Comparison of ENCODE assay signal across 1 cellular context in the genomic region with DNA sequence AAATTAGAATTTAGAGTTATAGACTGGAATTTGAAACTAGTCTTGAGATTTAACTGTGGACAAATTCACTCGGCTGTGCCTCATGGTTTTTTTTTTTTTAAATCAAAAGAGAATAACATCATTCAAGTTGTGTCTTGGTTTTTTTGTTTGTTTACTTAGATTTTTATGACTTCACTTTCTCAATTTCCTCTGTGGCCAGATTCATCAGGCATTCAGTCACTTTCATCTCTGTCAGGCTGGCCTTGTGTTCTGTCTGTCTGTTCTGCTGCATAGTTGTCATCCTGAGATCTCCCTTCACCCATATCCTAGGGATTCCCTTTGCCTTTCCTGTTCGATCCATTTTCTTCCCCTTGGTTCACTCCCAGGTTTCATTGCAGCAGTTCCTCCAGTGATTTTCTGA.
A peak's percentile ranks its signal among the peaks of the same experiment; 100 is the strongest.
TF ChIP-seq lines count a peak whose summit lies in the region.

No MANE protein-coding gene starts in this region.

TF ChIP-seq in GM12878, 131 proteins besides CTCF, POLR2A, EP300 and RAD21:
- TF ChIP-seq ZNF384 (IDR thresholded peaks at IDR 0.05; ENCODE audit: borderline replicate concordance, low read depth, low read length) (0 out of 2 replicates have a peak, but pooled peaks have one; percentile 17), NFIC (IDR thresholded peaks at IDR 0.05; ENCODE audit: low read depth, low read length) (peak; percentile 31; the same call in 1 of the 2 replicates), TCF7 (IDR thresholded peaks at IDR 0.05; ENCODE audit: borderline replicate concordance) (no peak), IKZF2 (IDR thresholded peaks at IDR 0.05) (peak; percentile 28 to 33; a peak in 1 of 4 replicates), CEBPB (IDR thresholded peaks at IDR 0.05; ENCODE audit: borderline replicate concordance in 1 of 2, low read depth in 2 of 2, low read length in 2 of 2) (no peak), JUNB (IDR thresholded peaks at IDR 0.05) (0 out of 2 replicates have a peak, but pooled peaks have one; percentile 18), LARP7 (IDR thresholded peaks at IDR 0.05) (no peak), RUNX3 (IDR thresholded peaks at IDR 0.05; ENCODE audit: low read length) (peak; percentile 56; the same call in 1 of the 2 replicates), SMAD1 (IDR thresholded peaks at IDR 0.05; ENCODE audit: low read depth, partially characterized antibody) (no peak), MTA3 (IDR thresholded peaks at IDR 0.05; ENCODE audit: borderline replicate concordance, low read length) (no peak), MEF2B (IDR thresholded peaks at IDR 0.05; ENCODE audit: partially characterized antibody, poor library complexity, severe bottlenecking) (no peak), ATF7 (IDR thresholded peaks at IDR 0.05; ENCODE audit: low read depth) (peak; percentile 70)
- TF ChIP-seq, protein P1, sequence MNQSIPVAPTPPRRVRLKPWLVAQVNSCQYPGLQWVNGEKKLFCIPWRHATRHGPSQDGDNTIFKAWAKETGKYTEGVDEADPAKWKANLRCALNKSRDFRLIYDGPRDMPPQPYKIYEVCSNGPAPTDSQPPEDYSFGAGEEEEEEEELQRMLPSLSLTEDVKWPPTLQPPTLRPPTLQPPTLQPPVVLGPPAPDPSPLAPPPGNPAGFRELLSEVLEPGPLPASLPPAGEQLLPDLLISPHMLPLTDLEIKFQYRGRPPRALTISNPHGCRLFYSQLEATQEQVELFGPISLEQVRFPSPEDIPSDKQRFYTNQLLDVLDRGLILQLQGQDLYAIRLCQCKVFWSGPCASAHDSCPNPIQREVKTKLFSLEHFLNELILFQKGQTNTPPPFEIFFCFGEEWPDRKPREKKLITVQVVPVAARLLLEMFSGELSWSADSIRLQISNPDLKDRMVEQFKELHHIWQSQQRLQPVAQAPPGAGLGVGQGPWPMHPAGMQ (IDR thresholded peaks at IDR 0.05; ENCODE audit: borderline replicate concordance): no peak
- TF ChIP-seq, protein P2, sequence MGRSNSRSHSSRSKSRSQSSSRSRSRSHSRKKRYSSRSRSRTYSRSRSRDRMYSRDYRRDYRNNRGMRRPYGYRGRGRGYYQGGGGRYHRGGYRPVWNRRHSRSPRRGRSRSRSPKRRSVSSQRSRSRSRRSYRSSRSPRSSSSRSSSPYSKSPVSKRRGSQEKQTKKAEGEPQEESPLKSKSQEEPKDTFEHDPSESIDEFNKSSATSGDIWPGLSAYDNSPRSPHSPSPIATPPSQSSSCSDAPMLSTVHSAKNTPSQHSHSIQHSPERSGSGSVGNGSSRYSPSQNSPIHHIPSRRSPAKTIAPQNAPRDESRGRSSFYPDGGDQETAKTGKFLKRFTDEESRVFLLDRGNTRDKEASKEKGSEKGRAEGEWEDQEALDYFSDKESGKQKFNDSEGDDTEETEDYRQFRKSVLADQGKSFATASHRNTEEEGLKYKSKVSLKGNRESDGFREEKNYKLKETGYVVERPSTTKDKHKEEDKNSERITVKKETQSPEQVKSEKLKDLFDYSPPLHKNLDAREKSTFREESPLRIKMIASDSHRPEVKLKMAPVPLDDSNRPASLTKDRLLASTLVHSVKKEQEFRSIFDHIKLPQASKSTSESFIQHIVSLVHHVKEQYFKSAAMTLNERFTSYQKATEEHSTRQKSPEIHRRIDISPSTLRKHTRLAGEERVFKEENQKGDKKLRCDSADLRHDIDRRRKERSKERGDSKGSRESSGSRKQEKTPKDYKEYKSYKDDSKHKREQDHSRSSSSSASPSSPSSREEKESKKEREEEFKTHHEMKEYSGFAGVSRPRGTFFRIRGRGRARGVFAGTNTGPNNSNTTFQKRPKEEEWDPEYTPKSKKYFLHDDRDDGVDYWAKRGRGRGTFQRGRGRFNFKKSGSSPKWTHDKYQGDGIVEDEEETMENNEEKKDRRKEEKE (IDR thresholded peaks at IDR 0.05): no peak
- TF ChIP-seq, protein P3, sequence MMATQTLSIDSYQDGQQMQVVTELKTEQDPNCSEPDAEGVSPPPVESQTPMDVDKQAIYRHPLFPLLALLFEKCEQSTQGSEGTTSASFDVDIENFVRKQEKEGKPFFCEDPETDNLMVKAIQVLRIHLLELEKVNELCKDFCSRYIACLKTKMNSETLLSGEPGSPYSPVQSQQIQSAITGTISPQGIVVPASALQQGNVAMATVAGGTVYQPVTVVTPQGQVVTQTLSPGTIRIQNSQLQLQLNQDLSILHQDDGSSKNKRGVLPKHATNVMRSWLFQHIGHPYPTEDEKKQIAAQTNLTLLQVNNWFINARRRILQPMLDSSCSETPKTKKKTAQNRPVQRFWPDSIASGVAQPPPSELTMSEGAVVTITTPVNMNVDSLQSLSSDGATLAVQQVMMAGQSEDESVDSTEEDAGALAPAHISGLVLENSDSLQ (IDR thresholded peaks at IDR 0.05): peak; percentile 19; the same call in 1 of the 2 replicates
- TF ChIP-seq, protein P4, sequence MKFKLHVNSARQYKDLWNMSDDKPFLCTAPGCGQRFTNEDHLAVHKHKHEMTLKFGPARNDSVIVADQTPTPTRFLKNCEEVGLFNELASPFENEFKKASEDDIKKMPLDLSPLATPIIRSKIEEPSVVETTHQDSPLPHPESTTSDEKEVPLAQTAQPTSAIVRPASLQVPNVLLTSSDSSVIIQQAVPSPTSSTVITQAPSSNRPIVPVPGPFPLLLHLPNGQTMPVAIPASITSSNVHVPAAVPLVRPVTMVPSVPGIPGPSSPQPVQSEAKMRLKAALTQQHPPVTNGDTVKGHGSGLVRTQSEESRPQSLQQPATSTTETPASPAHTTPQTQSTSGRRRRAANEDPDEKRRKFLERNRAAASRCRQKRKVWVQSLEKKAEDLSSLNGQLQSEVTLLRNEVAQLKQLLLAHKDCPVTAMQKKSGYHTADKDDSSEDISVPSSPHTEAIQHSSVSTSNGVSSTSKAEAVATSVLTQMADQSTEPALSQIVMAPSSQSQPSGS (IDR thresholded peaks at IDR 0.05; ENCODE audit: low read length): 0 out of 2 replicates have a peak, but pooled peaks have one; percentile 30
- TF ChIP-seq, protein P5, sequence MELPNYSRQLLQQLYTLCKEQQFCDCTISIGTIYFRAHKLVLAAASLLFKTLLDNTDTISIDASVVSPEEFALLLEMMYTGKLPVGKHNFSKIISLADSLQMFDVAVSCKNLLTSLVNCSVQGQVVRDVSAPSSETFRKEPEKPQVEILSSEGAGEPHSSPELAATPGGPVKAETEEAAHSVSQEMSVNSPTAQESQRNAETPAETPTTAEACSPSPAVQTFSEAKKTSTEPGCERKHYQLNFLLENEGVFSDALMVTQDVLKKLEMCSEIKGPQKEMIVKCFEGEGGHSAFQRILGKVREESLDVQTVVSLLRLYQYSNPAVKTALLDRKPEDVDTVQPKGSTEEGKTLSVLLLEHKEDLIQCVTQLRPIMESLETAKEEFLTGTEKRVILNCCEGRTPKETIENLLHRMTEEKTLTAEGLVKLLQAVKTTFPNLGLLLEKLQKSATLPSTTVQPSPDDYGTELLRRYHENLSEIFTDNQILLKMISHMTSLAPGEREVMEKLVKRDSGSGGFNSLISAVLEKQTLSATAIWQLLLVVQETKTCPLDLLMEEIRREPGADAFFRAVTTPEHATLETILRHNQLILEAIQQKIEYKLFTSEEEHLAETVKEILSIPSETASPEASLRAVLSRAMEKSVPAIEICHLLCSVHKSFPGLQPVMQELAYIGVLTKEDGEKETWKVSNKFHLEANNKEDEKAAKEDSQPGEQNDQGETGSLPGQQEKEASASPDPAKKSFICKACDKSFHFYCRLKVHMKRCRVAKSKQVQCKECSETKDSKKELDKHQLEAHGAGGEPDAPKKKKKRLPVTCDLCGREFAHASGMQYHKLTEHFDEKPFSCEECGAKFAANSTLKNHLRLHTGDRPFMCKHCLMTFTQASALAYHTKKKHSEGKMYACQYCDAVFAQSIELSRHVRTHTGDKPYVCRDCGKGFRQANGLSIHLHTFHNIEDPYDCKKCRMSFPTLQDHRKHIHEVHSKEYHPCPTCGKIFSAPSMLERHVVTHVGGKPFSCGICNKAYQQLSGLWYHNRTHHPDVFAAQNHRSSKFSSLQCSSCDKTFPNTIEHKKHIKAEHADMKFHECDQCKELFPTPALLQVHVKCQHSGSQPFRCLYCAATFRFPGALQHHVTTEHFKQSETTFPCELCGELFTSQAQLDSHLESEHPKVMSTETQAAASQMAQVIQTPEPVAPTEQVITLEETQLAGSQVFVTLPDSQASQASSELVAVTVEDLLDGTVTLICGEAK (IDR thresholded peaks at IDR 0.05; ENCODE audit: borderline replicate concordance): no peak
- TF ChIP-seq, protein P6, sequence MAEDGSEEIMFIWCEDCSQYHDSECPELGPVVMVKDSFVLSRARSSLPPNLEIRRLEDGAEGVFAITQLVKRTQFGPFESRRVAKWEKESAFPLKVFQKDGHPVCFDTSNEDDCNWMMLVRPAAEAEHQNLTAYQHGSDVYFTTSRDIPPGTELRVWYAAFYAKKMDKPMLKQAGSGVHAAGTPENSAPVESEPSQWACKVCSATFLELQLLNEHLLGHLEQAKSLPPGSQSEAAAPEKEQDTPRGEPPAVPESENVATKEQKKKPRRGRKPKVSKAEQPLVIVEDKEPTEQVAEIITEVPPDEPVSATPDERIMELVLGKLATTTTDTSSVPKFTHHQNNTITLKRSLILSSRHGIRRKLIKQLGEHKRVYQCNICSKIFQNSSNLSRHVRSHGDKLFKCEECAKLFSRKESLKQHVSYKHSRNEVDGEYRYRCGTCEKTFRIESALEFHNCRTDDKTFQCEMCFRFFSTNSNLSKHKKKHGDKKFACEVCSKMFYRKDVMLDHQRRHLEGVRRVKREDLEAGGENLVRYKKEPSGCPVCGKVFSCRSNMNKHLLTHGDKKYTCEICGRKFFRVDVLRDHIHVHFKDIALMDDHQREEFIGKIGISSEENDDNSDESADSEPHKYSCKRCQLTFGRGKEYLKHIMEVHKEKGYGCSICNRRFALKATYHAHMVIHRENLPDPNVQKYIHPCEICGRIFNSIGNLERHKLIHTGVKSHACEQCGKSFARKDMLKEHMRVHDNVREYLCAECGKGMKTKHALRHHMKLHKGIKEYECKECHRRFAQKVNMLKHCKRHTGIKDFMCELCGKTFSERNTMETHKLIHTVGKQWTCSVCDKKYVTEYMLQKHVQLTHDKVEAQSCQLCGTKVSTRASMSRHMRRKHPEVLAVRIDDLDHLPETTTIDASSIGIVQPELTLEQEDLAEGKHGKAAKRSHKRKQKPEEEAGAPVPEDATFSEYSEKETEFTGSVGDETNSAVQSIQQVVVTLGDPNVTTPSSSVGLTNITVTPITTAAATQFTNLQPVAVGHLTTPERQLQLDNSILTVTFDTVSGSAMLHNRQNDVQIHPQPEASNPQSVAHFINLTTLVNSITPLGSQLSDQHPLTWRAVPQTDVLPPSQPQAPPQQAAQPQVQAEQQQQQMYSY (CRISPR knock-in tag; IDR thresholded peaks at IDR 0.05): no peak
- TF ChIP-seq, protein P7, sequence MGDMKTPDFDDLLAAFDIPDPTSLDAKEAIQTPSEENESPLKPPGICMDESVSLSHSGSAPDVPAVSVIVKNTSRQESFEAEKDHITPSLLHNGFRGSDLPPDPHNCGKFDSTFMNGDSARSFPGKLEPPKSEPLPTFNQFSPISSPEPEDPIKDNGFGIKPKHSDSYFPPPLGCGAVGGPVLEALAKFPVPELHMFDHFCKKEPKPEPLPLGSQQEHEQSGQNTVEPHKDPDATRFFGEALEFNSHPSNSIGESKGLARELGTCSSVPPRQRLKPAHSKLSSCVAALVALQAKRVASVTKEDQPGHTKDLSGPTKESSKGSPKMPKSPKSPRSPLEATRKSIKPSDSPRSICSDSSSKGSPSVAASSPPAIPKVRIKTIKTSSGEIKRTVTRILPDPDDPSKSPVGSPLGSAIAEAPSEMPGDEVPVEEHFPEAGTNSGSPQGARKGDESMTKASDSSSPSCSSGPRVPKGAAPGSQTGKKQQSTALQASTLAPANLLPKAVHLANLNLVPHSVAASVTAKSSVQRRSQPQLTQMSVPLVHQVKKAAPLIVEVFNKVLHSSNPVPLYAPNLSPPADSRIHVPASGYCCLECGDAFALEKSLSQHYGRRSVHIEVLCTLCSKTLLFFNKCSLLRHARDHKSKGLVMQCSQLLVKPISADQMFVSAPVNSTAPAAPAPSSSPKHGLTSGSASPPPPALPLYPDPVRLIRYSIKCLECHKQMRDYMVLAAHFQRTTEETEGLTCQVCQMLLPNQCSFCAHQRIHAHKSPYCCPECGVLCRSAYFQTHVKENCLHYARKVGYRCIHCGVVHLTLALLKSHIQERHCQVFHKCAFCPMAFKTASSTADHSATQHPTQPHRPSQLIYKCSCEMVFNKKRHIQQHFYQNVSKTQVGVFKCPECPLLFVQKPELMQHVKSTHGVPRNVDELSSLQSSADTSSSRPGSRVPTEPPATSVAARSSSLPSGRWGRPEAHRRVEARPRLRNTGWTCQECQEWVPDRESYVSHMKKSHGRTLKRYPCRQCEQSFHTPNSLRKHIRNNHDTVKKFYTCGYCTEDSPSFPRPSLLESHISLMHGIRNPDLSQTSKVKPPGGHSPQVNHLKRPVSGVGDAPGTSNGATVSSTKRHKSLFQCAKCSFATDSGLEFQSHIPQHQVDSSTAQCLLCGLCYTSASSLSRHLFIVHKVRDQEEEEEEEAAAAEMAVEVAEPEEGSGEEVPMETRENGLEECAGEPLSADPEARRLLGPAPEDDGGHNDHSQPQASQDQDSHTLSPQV (IDR thresholded peaks at IDR 0.05): no peak
- TF ChIP-seq, protein P8, sequence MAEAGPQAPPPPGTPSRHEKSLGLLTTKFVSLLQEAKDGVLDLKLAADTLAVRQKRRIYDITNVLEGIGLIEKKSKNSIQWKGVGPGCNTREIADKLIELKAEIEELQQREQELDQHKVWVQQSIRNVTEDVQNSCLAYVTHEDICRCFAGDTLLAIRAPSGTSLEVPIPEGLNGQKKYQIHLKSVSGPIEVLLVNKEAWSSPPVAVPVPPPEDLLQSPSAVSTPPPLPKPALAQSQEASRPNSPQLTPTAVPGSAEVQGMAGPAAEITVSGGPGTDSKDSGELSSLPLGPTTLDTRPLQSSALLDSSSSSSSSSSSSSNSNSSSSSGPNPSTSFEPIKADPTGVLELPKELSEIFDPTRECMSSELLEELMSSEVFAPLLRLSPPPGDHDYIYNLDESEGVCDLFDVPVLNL (IDR thresholded peaks at IDR 0.05; ENCODE audit: low read depth, low read length): no peak
TF ChIP-seq in GM12878: peak in this region for 8.
